Comparison of ENCODE assay signal across 25 cellular contexts in the genomic region with DNA sequence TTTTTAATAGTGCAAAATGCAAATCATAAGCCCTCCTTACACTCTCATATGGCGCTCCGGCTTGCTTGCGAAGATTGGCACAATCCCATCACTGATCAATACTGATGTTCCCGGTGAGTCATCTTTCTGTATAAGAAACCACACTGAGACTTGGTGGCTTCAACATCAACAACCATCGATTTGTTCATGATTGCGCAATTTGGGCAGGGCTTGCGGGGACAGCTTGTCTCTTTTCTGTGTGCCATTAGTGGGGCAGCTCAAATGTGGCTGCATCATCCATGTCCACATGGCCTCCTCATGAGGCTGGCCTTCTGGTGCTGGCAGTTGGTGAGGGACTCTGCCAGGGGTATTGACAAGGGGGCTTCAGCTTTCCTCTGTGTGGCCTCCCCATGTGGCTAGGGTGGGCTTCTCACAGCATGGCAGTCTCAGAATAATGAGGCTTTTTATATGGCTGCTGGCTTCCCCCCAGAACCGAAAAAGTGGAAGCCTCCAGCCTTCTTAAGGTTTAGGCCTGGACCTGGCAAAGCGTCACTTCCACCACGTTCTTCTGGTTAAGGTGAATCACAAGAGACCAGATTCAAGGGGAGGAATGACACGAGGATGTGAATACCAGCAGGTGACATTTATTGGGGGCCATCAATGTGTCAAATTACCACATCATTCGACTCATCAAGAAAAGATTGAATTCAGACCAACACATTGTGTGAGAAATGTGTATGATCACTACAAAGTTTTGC.
"Had no signal": no experiment of that assay in that cellular context is flagged by ENCODE, and none has a peak within 500 bp of the region (broad histone marks: within the 10 kb centered on the region; RNA-seq: fewer than 3 reads in every experiment).

No MANE protein-coding gene starts in this region.

- DNase-seq: activated CD4-positive, alpha-beta memory T cell treated with anti-CD3 and anti-CD28 coated beads for 36 hours; activated CD4-positive, CD25-positive, alpha-beta regulatory T cell treated with anti-CD3 and anti-CD28 coated beads, Interleukin-2, amount 50 U/mL, for 72 hours; activated CD8-positive, alpha-beta memory T cell treated with anti-CD3 and anti-CD28 coated beads, Interleukin-2, amount 50 U/mL, for 4 hours; activated effector memory CD4-positive, alpha-beta T cell treated with Interleukin-2 at 50 U/mL for 16 hours; activated naive CD4-positive, alpha-beta T cell treated with anti-CD3 and anti-CD28 coated beads, Interleukin-2, amount 50 U/mL, for 16 hours; activated T-cell treated with anti-CD3 and anti-CD28 coated beads, Interleukin-2, amount 50 U/mL, for 4 hours; cerebellar nuclear complex; cortex of kidney; effector CD4-positive, alpha-beta T cell; esophagus squamous epithelium; left ventricle myocardium superior; naive thymus-derived CD4-positive, alpha-beta T cell; ovary; psoas muscle; stimulated activated CD4-positive, alpha-beta T cell treated with anti-CD3 and anti-CD28 coated beads, Interleukin-15, amount 100 ng/mL, for 24 hours; stimulated activated CD4-positive, alpha-beta T cell treated with anti-CD3 and anti-CD28 coated beads, Interleukin-2, amount 100 ng/mL, for 48 hours; T-helper 1 cell; T-helper 9 cell; upper lobe of right lung had no signal

- H3K4me1 Mint-ChIP-seq: naive thymus-derived CD4-positive, alpha-beta T cell had no signal

- H3K27me3 ChIP-seq: adrenal gland, esophagus squamous epithelium, ovary, upper lobe of right lung had no signal

- H3K36me3 ChIP-seq: adrenal gland, esophagus squamous epithelium, ovary, thoracic aorta, upper lobe of right lung had no signal

- ATAC-seq: left ventricle myocardium superior, psoas muscle had no signal

- FAIRE-seq: bronchial epithelial cell had no signal

- H3K27ac ChIP-seq: adrenal gland, esophagus squamous epithelium, ovary, psoas muscle, skin epidermis, thoracic aorta, upper lobe of right lung, VCaP had no signal

- H3K4me3 Mint-ChIP-seq: activated CD4-positive, alpha-beta memory T cell treated with anti-CD3 and anti-CD28 coated beads for 36 hours; activated T-cell treated with anti-CD3 and anti-CD28 coated beads, Interleukin-2, amount 50 U/mL, for 4 hours; naive thymus-derived CD4-positive, alpha-beta T cell had no signal

- H3K4me1 ChIP-seq: adrenal gland, esophagus squamous epithelium, psoas muscle, upper lobe of right lung had no signal

- H3K9me3 Mint-ChIP-seq: activated CD4-positive, alpha-beta memory T cell treated with anti-CD3 and anti-CD28 coated beads for 36 hours; activated T-cell treated with anti-CD3 and anti-CD28 coated beads, Interleukin-2, amount 50 U/mL, for 4 hours had no signal

- H3K36me3 Mint-ChIP-seq: activated CD4-positive, alpha-beta memory T cell treated with anti-CD3 and anti-CD28 coated beads for 36 hours; naive thymus-derived CD4-positive, alpha-beta T cell had no signal

- H3K9me3 ChIP-seq: adrenal gland, esophagus squamous epithelium, mucosa of descending colon, ovary, psoas muscle, thoracic aorta, upper lobe of right lung had no signal

- H3K27ac Mint-ChIP-seq: activated CD4-positive, alpha-beta memory T cell treated with anti-CD3 and anti-CD28 coated beads for 36 hours; naive thymus-derived CD4-positive, alpha-beta T cell had no signal

- H3K4me3 ChIP-seq: adrenal gland, esophagus squamous epithelium, mucosa of descending colon, ovary, psoas muscle, skin epidermis, thoracic aorta, upper lobe of right lung had no signal
